8 cellular contexts compared by ENCODE assay signal in genomic region chr17:39400547-39401411, GRCh38. TPM values are rescaled to one million over a fixed set of nuclear protein-coding genes. Genes with fewer than 3 reads are reported as not detected.
DNase-seq lines count a peak whose midpoint lies in the region; ATAC-seq lines count a peak whose summit lies in the region.

No MANE protein-coding gene starts in this region.

- no peaks in the 10 kb centered on the region for H3K36me3 ChIP-seq in esophagus (ENCODE audit: control insufficient read depth in 2 of 2, insufficient read depth in 2 of 2, low read length in 1 of 2)

- no peaks in the 10 kb centered on the region for H3K27me3 ChIP-seq in esophagus (ENCODE audit: control insufficient read depth in 1 of 2, insufficient read depth in 2 of 2, low read length in 2 of 2)

- H3K4me1 Mint-ChIP-seq in T-helper 2 cell treated with Interferon-gamma antibody and Interleukin-4, amounts not matched to agents 5 μg/mL and 100 μg/mL, for 36 hours (ENCODE audit: low read depth) = peaks cover 26% of the 10 kb centered on the region

- H3K27me3 Mint-ChIP-seq in T-helper 2 cell treated with Interferon-gamma antibody and Interleukin-4, amounts not matched to agents 5 μg/mL and 100 μg/mL, for 36 hours (ENCODE audit: low read depth) = peaks cover 2% of the 10 kb centered on the region

- 1% methylated on average over 38 to 46 of the region's 46 CpGs for WGBS in esophagus, 2 donors

- H3K27ac ChIP-seq in esophagus (ENCODE audit: low read depth in 2 of 2, low read length in 1 of 2) = peak overlapping the region; percentile 93 to 94

- H3K36me3 Mint-ChIP-seq in T-helper 2 cell treated with Interferon-gamma antibody and Interleukin-4, amounts not matched to agents 5 μg/mL and 100 μg/mL, for 36 hours (ENCODE audit: low read depth) = peaks cover 5% of the 10 kb centered on the region

- peak overlapping the region; percentile 90 for H3K4me3 Mint-ChIP-seq in T-helper 2 cell treated with Interferon-gamma antibody and Interleukin-4, amounts not matched to agents 5 μg/mL and 100 μg/mL, for 36 hours

- no peaks in the 10 kb centered on the region for H3K9me3 Mint-ChIP-seq in T-helper 2 cell treated with Interferon-gamma antibody and Interleukin-4, amounts not matched to agents 5 μg/mL and 100 μg/mL, for 36 hours

- peak; percentile 17 for DNase-seq in G401 (ENCODE audit: low spot score)
- no peak for DNase-seq in T-helper 2 cell treated with Interferon-gamma antibody and Interleukin-4, amounts not matched to agents 5 μg/mL and 100 μg/mL, for 36 hours (ENCODE audit: low spot score)
- peak; percentile 3 for DNase-seq in myocyte (ENCODE audit: low read depth)
- DNase-seq in ureter (ENCODE audit: low spot score) = peak; percentile 50
- DNase-seq in NCI-H187 (lab: John Stamatoyannopoulos, UW) = no peak
- DNase-seq in A172 (ENCODE audit: low spot score) = no peak

- no peaks in the 10 kb centered on the region for H3K4me1 ChIP-seq in esophagus (ENCODE audit: control insufficient read depth in 2 of 2, insufficient read depth in 2 of 2, low read length in 1 of 2)

- in situ Hi-C loops in G401 (cut with HindIII; ENCODE audit: low sequenced_read_pairs) = no loop called here

- H3K9me3 ChIP-seq in esophagus (ENCODE audit: control insufficient read depth in 2 of 2, insufficient read depth in 1 of 2, low read depth in 1 of 2, low read length in 1 of 2) = no peaks in the 10 kb centered on the region

- peak overlapping the region; percentile 95 to 98 for H3K4me3 ChIP-seq in esophagus (ENCODE audit: low read depth in 1 of 2, low read length in 2 of 2)

- peak overlapping the region; percentile 82 for H3K27ac Mint-ChIP-seq in T-helper 2 cell treated with Interferon-gamma antibody and Interleukin-4, amounts not matched to agents 5 μg/mL and 100 μg/mL, for 36 hours

- ATAC-seq in HG03095 (IDR thresholded peaks at IDR 0.05; ENCODE audit: unreplicated experiment) = peak; percentile 10

RNA-seq across cellular contexts. Expression of gene FBXL20, which starts 0.6 kb away (rescaled TPM):
- 4.3 and 11.0 TPM in 2 replicates for total RNA-seq in G401 (2014; rRNA removed; shearing (Covaris generic))
- polyA plus RNA-seq in esophagus = 1 to 10 TPM; 2.3 to 3.8 TPM
- 9.4 and 11.2 TPM in 2 replicates for total RNA-seq in myocyte
- 6.1 TPM for polyA plus RNA-seq in myocyte (2012)
- total RNA-seq in ureter = 19.4 TPM
- 9.8 and 11.9 TPM in 2 replicates for total RNA-seq in A172 (2014; rRNA removed; shearing (Covaris generic))

RNA-seq across cellular contexts. Expression of gene MED1, which starts 50.3 kb away (rescaled TPM):
- total RNA-seq in G401 (2014; rRNA removed; shearing (Covaris generic)) = 22.0 and 22.5 TPM in 2 replicates
- polyA plus RNA-seq in esophagus = 1 to 10 TPM; 5.0 to 6.8 TPM
- total RNA-seq in myocyte (20.8 and 22.2 TPM in 2 replicates), ureter (40.9 TPM)
- polyA plus RNA-seq in myocyte (2012) = 16.1 TPM
- total RNA-seq in A172 (2014; rRNA removed; shearing (Covaris generic)) = 17.2 and 19.3 TPM in 2 replicates

Comparison
In these comparisons a context has a peak if more than half of its experiments do, and no peak if none do; other contexts are left out.
1. DNase-seq: peak in G401 (single experiment), myocyte (single experiment) and ureter (single experiment); none in T-helper 2 cell treated with Interferon-gamma antibody and Interleukin-4, amounts not matched to agents 5 μg/mL and 100 μg/mL, for 36 hours (single experiment), NCI-H187 (0 of 2) and A172 (single experiment).